13 cellular contexts compared by ENCODE assay signal in genomic region chr1:15963968-15964648, GRCh38. TPM values are rescaled to one million over a fixed set of nuclear protein-coding genes. Genes with fewer than 3 reads are reported as not detected.
DNase-seq lines count a peak whose midpoint lies in the region; ATAC-seq and TF ChIP-seq lines count a peak whose summit lies in the region.
"Had no signal": no experiment of that assay in that cellular context is flagged by ENCODE, and none has a peak within 500 bp of the region (broad histone marks: within the 10 kb centered on the region; RNA-seq: fewer than 3 reads in every experiment).

No MANE protein-coding gene starts in this region.

- H3K9me3 Mint-ChIP-seq in activated naive CD8-positive, alpha-beta T cell treated with anti-CD3 and anti-CD28 coated beads, Interleukin-2, amount 50 U/mL, for 24 hours, result peaks cover 5% of the 10 kb centered on the region

- H3K27ac Mint-ChIP-seq in activated naive CD8-positive, alpha-beta T cell treated with anti-CD3 and anti-CD28 coated beads, Interleukin-2, amount 50 U/mL, for 24 hours, result peak overlapping the region; percentile 99

- no peak for TF ChIP-seq CTCF in coronary artery (IDR thresholded peaks at IDR 0.05)

- peaks cover 2% of the 10 kb centered on the region for H3K27me3 Mint-ChIP-seq in activated naive CD8-positive, alpha-beta T cell treated with anti-CD3 and anti-CD28 coated beads, Interleukin-2, amount 50 U/mL, for 24 hours

- intact Hi-C loops in sciatic nerve (cut with DNase I), result no loop called here

- peaks cover 96% of the 10 kb centered on the region for H3K4me1 Mint-ChIP-seq in activated naive CD8-positive, alpha-beta T cell treated with anti-CD3 and anti-CD28 coated beads, Interleukin-2, amount 50 U/mL, for 24 hours

- DNase-seq in NOMO-1 treated with DMSO at 0.1 percent for 48 hours (lab: John Stamatoyannopoulos, UW; ENCODE audit: unreplicated experiment), result peak; percentile 27
- DNase-seq in NOMO-1 treated with dmso at 0.1 percent for 144 hours (lab: John Stamatoyannopoulos, UW; ENCODE audit: unreplicated experiment), result no peak
- DNase-seq in activated naive CD8-positive, alpha-beta T cell treated with anti-CD3 and anti-CD28 coated beads, Interleukin-2, amount 50 U/mL, for 24 hours, result no peak
- no peak for DNase-seq in sciatic nerve (ENCODE audit: low spot score)
- no peak for DNase-seq in coronary artery (ENCODE audit: low spot score)
- DNase-seq in NCI-H510A treated with DMSO at 0.1 percent for 48 hours (lab: John Stamatoyannopoulos, UW), result no peak
- DNase-seq: effector memory CD4-positive, alpha-beta T cell had no signal

- peak overlapping the region; percentile 77 for H3K4me3 Mint-ChIP-seq in activated naive CD8-positive, alpha-beta T cell treated with anti-CD3 and anti-CD28 coated beads, Interleukin-2, amount 50 U/mL, for 24 hours

- H3K36me3 Mint-ChIP-seq in activated naive CD8-positive, alpha-beta T cell treated with anti-CD3 and anti-CD28 coated beads, Interleukin-2, amount 50 U/mL, for 24 hours (ENCODE audit: low read depth), result peaks cover 39% of the 10 kb centered on the region

- ATAC-seq in HG03175 (IDR thresholded peaks at IDR 0.05; ENCODE audit: unreplicated experiment) (peak; percentile 44), sciatic nerve (no peak)
- ATAC-seq in activated naive CD8-positive, alpha-beta T cell treated with anti-CD3 and anti-CD28 coated beads, Interleukin-2, amount 50 U/mL, for 24 hours, result peak; percentile 15
- ATAC-seq: right cardiac atrium had no signal

- H3K4me3 ChIP-seq in skin epidermis, result no peak overlapping the region
- no peak overlapping the region for H3K4me3 ChIP-seq in coronary artery

- H3K27ac ChIP-seq in skin epidermis (peak overlapping the region in 16 of 21 experiments; percentile 31 to 86 (median 70)), coronary artery (peak overlapping the region in 1 of 2 donors; percentile 22)
- H3K27ac ChIP-seq: KMS-11 had no signal

RNA-seq across cellular contexts. Expression of gene ZBTB17, which starts 11.8 kb away (rescaled TPM):
- total RNA-seq in sciatic nerve, result 37.7 TPM

RNA-seq across cellular contexts. Expression of gene SRARP, which starts 39.9 kb away (rescaled TPM):
- 0.18 TPM for total RNA-seq in sciatic nerve
- total RNA-seq: A172, kidney epithelial cell had no signal

RNA-seq across cellular contexts. Expression of gene HSPB7, which starts 53.7 kb away (rescaled TPM):
- total RNA-seq in sciatic nerve, result 10.7 TPM
- total RNA-seq: A172, kidney epithelial cell had no signal

RNA-seq across cellular contexts. Expression of gene CLCNKA, which starts 57.7 kb away (rescaled TPM):
- total RNA-seq in sciatic nerve, result 0.13 TPM
- total RNA-seq: A172, kidney epithelial cell had no signal
